8 cellular contexts compared by ENCODE assay signal in the genomic region with DNA sequence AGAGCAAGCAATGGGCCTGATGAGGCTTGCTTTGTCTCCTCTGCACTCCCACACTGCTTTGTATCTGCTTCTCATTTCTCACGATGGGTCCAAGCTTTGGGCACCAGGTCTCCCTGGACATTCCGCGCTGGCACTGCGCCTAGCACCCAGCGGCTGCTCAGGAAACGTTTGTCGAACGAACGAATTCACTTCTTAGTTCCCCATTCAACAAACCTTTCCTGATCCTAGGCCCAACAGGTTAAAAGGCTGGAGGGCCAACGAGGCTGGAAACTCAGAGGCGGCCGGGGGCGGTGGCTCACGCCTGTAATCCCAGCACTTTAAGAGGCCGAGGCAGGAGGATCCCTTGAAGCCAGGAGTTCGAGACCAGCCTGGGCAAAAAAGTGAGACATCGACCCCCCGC. TPM values are rescaled to one million over a fixed set of nuclear protein-coding genes. Genes with fewer than 3 reads are reported as not detected.
DNase-seq lines count a peak whose midpoint lies in the region; ATAC-seq, FAIRE-seq and TF ChIP-seq lines count a peak whose summit lies in the region.

No MANE protein-coding gene starts in this region.

- peak overlapping the region; percentile 83 for H3K9ac ChIP-seq in keratinocyte (ENCODE audit: control insufficient read depth, extremely low read depth, insufficient read depth, low read length)

- peaks cover 11% of the 10 kb centered on the region for H4K20me1 ChIP-seq in keratinocyte (ENCODE audit: control insufficient read depth, extremely low read depth, insufficient read depth, low read length)

- no peaks in the 10 kb centered on the region for H3K9me3 Mint-ChIP-seq in activated CD4-positive, alpha-beta T cell treated with anti-CD3 and anti-CD28 coated beads, Interleukin-2, amount 10 ng/mL, durations not matched to agents 24 days and 14 days
- H3K9me3 Mint-ChIP-seq in activated T-helper 17 cell treated with anti-CD3 and anti-CD28 coated beads, Interleukin-2, amount 50 U/mL, for 72 hours, result no peaks in the 10 kb centered on the region

- H3K27me3 ChIP-seq in keratinocyte (ENCODE audit: control insufficient read depth, extremely low read depth, insufficient read depth, low read length) (no peaks in the 10 kb centered on the region), tibial artery (no peaks in the 10 kb centered on the region)

- peaks cover 52% of the 10 kb centered on the region for H3K4me1 Mint-ChIP-seq in activated CD4-positive, alpha-beta T cell treated with anti-CD3 and anti-CD28 coated beads, Interleukin-2, amount 10 ng/mL, durations not matched to agents 24 days and 14 days
- H3K4me1 Mint-ChIP-seq in activated T-helper 17 cell treated with anti-CD3 and anti-CD28 coated beads, Interleukin-2, amount 50 U/mL, for 72 hours, result peaks cover 48% of the 10 kb centered on the region

- peak overlapping the region; percentile 97 for H3K4me2 ChIP-seq in keratinocyte (ENCODE audit: control insufficient read depth, extremely low read depth, insufficient read depth, low read depth, low read length)

- peaks cover 40% of the 10 kb centered on the region for H3K36me3 Mint-ChIP-seq in activated CD4-positive, alpha-beta T cell treated with anti-CD3 and anti-CD28 coated beads, Interleukin-2, amount 10 ng/mL, durations not matched to agents 24 days and 14 days (ENCODE audit: low read depth)
- peaks cover 52% of the 10 kb centered on the region for H3K36me3 Mint-ChIP-seq in activated T-helper 17 cell treated with anti-CD3 and anti-CD28 coated beads, Interleukin-2, amount 50 U/mL, for 72 hours (ENCODE audit: low read depth)

- FAIRE-seq in keratinocyte (lab: Jason Lieb, UNC) (no peak), frontal cortex (lab: Jason Lieb, UNC) (no peak)

- H3K9me3 ChIP-seq in keratinocyte (ENCODE audit: control insufficient read depth, low read depth, low read length), result no peaks in the 10 kb centered on the region
- H3K9me3 ChIP-seq in tibial artery, result no peaks in the 10 kb centered on the region

- H3K4me3 ChIP-seq in keratinocyte (ENCODE audit: control insufficient read depth in 2 of 3, extremely low read depth in 1 of 3, insufficient read depth in 2 of 3, low read depth in 1 of 3, low read length in 3 of 3) (peak overlapping the region; percentile 83 to 95 (median 94)), tibial artery (peak overlapping the region; percentile 94 to 95)

- no peaks in the 10 kb centered on the region for H3K27me3 Mint-ChIP-seq in activated CD4-positive, alpha-beta T cell treated with anti-CD3 and anti-CD28 coated beads, Interleukin-2, amount 10 ng/mL, durations not matched to agents 24 days and 14 days
- H3K27me3 Mint-ChIP-seq in activated T-helper 17 cell treated with anti-CD3 and anti-CD28 coated beads, Interleukin-2, amount 50 U/mL, for 72 hours, result no peaks in the 10 kb centered on the region

- peak overlapping the region; percentile 32 for H2AFZ ChIP-seq in keratinocyte (ENCODE audit: control insufficient read depth, low read length)

- TF ChIP-seq CTCF in keratinocyte (optimal IDR thresholded peaks at IDR 0.05 in 1 of 3, IDR thresholded peaks at IDR 0.05 in 1 of 3, conservative IDR thresholded peaks at IDR 0.05 in 1 of 3; ENCODE audit: extremely low read depth in 1 of 3, insufficient read depth in 2 of 3, low read length in 3 of 3), result no peak
- TF ChIP-seq CTCF in tibial artery (IDR thresholded peaks at IDR 0.05), result no peak

- peak; percentile 70 for DNase-seq in activated CD4-positive, alpha-beta T cell treated with anti-CD3 and anti-CD28 coated beads, Interleukin-2, amount 10 ng/mL, durations not matched to agents 24 days and 14 days
- DNase-seq in activated CD4-positive, alpha-beta T cell treated with anti-CD3 and anti-CD28 coated beads for 1 hour, result no peak
- DNase-seq in keratinocyte (ENCODE audit: low read depth, low spot score) (no peak), tibial artery (no peak), frontal cortex (ENCODE audit: low spot score in 2 of 2) (no peak), NCI-H187 treated with DMSO at 0.1 percent for 48 hours (lab: John Stamatoyannopoulos, UW) (no peak)

- peaks cover 88% of the 10 kb centered on the region for H3K79me2 ChIP-seq in keratinocyte (ENCODE audit: control insufficient read depth, insufficient read depth, low read length)

- H3K27ac Mint-ChIP-seq in activated CD4-positive, alpha-beta T cell treated with anti-CD3 and anti-CD28 coated beads, Interleukin-2, amount 10 ng/mL, durations not matched to agents 24 days and 14 days, result peak overlapping the region; percentile 95
- peak overlapping the region; percentile 96 for H3K27ac Mint-ChIP-seq in activated T-helper 17 cell treated with anti-CD3 and anti-CD28 coated beads, Interleukin-2, amount 50 U/mL, for 72 hours

- peaks cover 2% of the 10 kb centered on the region for H3K9me1 ChIP-seq in keratinocyte (ENCODE audit: control insufficient read depth, extremely low read depth, insufficient read depth, low read length)

- H3K4me3 Mint-ChIP-seq in activated CD4-positive, alpha-beta T cell treated with anti-CD3 and anti-CD28 coated beads, Interleukin-2, amount 10 ng/mL, durations not matched to agents 24 days and 14 days, result peak overlapping the region; percentile 91
- peak overlapping the region; percentile 97 for H3K4me3 Mint-ChIP-seq in activated T-helper 17 cell treated with anti-CD3 and anti-CD28 coated beads, Interleukin-2, amount 50 U/mL, for 72 hours

- peaks cover 1 to 6% of the 10 kb centered on the region in 2 experiments for H3K36me3 ChIP-seq in keratinocyte (ENCODE audit: control insufficient read depth in 2 of 2, extremely low read depth in 1 of 2, insufficient read depth in 2 of 2, low read length in 2 of 2)
- H3K36me3 ChIP-seq in tibial artery, result no peaks in the 10 kb centered on the region

- ATAC-seq in activated T-helper 17 cell treated with anti-CD3 and anti-CD28 coated beads, Interleukin-2, amount 50 U/mL, for 72 hours (replicated peaks), result no peak
- no peak for ATAC-seq in GM19328 (IDR thresholded peaks at IDR 0.05; ENCODE audit: unreplicated experiment)

- H3K27ac ChIP-seq in keratinocyte (ENCODE audit: control insufficient read depth, insufficient read depth, low read length) (peak overlapping the region; percentile 73), tibial artery (peak overlapping the region; percentile 88 to 92)

- dilution Hi-C loops in keratinocyte (cut with MboI; ENCODE audit: extremely low pct_ligation_motif_present, low sequenced_read_pairs), result no loop called here

- H3K4me1 ChIP-seq in keratinocyte (ENCODE audit: control insufficient read depth, extremely low read depth, insufficient read depth, low read length) (peaks cover 43% of the 10 kb centered on the region), tibial artery (peaks cover 0 to 67% (median 58%) of the 10 kb centered on the region in 4 donors)

- intact Hi-C loops in activated CD4-positive, alpha-beta T cell treated with anti-CD3 and anti-CD28 coated beads, Interleukin-2, amount 10 ng/mL, durations not matched to agents 24 days and 14 days (cut with micrococcal nuclease), result loop anchor here (1.0 to 10.0 kb wide), 8 partner anchors 11 to 971 kb away; partner anchors contain the start of genes DICER1, PAPOLA and SYNE3
- intact Hi-C loops in tibial artery (cut with DNase I; ENCODE audit: low total_unique reads), result no loop called here

RNA-seq across cellular contexts. Expression of gene GLRX5, which starts 1.0 kb away (rescaled TPM):
- 43.7 and 45.6 TPM in 2 replicates for total RNA-seq in activated CD4-positive, alpha-beta T cell treated with anti-CD3 and anti-CD28 coated beads, Interleukin-2, amount 10 ng/mL, durations not matched to agents 24 days and 14 days
- total RNA-seq in activated T-helper 17 cell treated with anti-CD3 and anti-CD28 coated beads, Interleukin-2, amount 50 U/mL, for 72 hours, result 10 to 100 TPM; 21.5 to 61.4 TPM
- polyA plus RNA-seq in keratinocyte, result 28.2 to 60.9 TPM (median 42.7 TPM) in 3 replicates
- polyA plus RNA-seq in keratinocyte (2011; ENCODE audit: low read depth), result 13.7 TPM
- polyA plus RNA-seq in keratinocyte (2011; cell fraction: cytosol; rRNA removed), result 39.9 and 70.3 TPM in 2 replicates
- polyA plus RNA-seq in keratinocyte (2011; cell fraction: nucleus; rRNA removed), result 14.1 and 17.8 TPM in 2 replicates
- 27.2 and 41.6 TPM in 2 replicates for polyA plus RNA-seq in keratinocyte (2012; ENCODE audit: low replicate concordance)
- 7.9 to 23.1 TPM (median 8.6 TPM) in 3 replicates for polyA minus RNA-seq in keratinocyte
- 28.0 TPM for polyA minus RNA-seq in keratinocyte (2011; cell fraction: cytosol; rRNA and poly(A)+ RNA removed)
- polyA minus RNA-seq in keratinocyte (2011; cell fraction: nucleus; rRNA and poly(A)+ RNA removed), result 3.4 and 4.4 TPM in 2 replicates
- 31.8 TPM for total RNA-seq in frontal cortex

RNA-seq across cellular contexts. Expression of gene SYNE3, which starts 17.4 kb away (rescaled TPM):
- total RNA-seq in activated CD4-positive, alpha-beta T cell treated with anti-CD3 and anti-CD28 coated beads, Interleukin-2, amount 10 ng/mL, durations not matched to agents 24 days and 14 days, result 45.2 and 46.3 TPM in 2 replicates
- total RNA-seq in activated T-helper 17 cell treated with anti-CD3 and anti-CD28 coated beads, Interleukin-2, amount 50 U/mL, for 72 hours, result 10 to 100 TPM; 78.9 to 79.1 TPM
- polyA plus RNA-seq in keratinocyte, result 0.32 to 1.3 TPM (median 1.0 TPM) in 3 replicates
- polyA plus RNA-seq in keratinocyte (2011; ENCODE audit: low read depth), result 0.27 TPM
- 0.18 and 0.19 TPM in 2 replicates for polyA plus RNA-seq in keratinocyte (2011; cell fraction: cytosol; rRNA removed)
- polyA plus RNA-seq in keratinocyte (2011; cell fraction: nucleus; rRNA removed), result 2.1 and 2.6 TPM in 2 replicates
- 0.47 and 1.6 TPM in 2 replicates for polyA plus RNA-seq in keratinocyte (2012; ENCODE audit: low replicate concordance)
- polyA minus RNA-seq in keratinocyte, result 0.63 to 3.1 TPM (median 2.1 TPM) in 3 replicates
- polyA minus RNA-seq in keratinocyte (2011; cell fraction: cytosol; rRNA and poly(A)+ RNA removed), result 0.96 TPM
- 2.7 and 3.0 TPM in 2 replicates for polyA minus RNA-seq in keratinocyte (2011; cell fraction: nucleus; rRNA and poly(A)+ RNA removed)
- total RNA-seq in frontal cortex, result 1.2 TPM

Comparison
In these comparisons a context has a peak if more than half of its experiments do, and no peak if none do; other contexts are left out.
1. RNA of gene SYNE3, which starts 17.4 kb away (total RNA-seq): 78.9 to 79.1 TPM in activated T-helper 17 cell treated with anti-CD3 and anti-CD28 coated beads, Interleukin-2, amount 50 U/mL, for 72 hours and 45.2 to 46.3 TPM in activated CD4-positive, alpha-beta T cell treated with anti-CD3 and anti-CD28 coated beads, Interleukin-2, amount 10 ng/mL, durations not matched to agents 24 days and 14 days; 1.2 TPM in frontal cortex (single experiment); every median in the first group is over 10 times any median in the second.